ENCODE assay signal across 8 cellular contexts in genomic region chr20:38962044-38962897, GRCh38. TPM values are rescaled to one million over a fixed set of nuclear protein-coding genes. Genes with fewer than 3 reads are reported as not detected.
DNase-seq lines count a peak whose midpoint lies in the region; ATAC-seq and TF ChIP-seq lines count a peak whose summit lies in the region.

TSS of gene DHX35 (plus strand) at chr20:38962344. CDS start at chr20:38962368, 24 bp downstream.

- H3K36me3 Mint-ChIP-seq in activated naive CD4-positive, alpha-beta T cell treated with anti-CD3 and anti-CD28 coated beads for 36 hours (ENCODE audit: low read depth): peaks cover 7% of the 10 kb centered on the region

- H3K27ac ChIP-seq in gastroesophageal sphincter: peak within 1 kb of the TSS; percentile 77 to 98 (median 94)

- in situ Hi-C loops in SK-MEL-5 (cut with HindIII; ENCODE audit: low pct_unique_long_range_greater_than_20kb, low sequenced_read_pairs): no loop called here

- DNase-seq in GM04504 (ENCODE audit: low read depth) (peak; percentile 91), HEK293T (ENCODE audit: extremely low spot score) (peak; percentile 99), MV-4-11 (lab: John Stamatoyannopoulos, UW) (peak; percentile 93), SK-MEL-5 (ENCODE audit: low read depth, low spot score) (peak; percentile 98), non-pigmented ciliary epithelial cell (ENCODE audit: low read depth) (peak; percentile 66), superior temporal gyrus (ENCODE audit: extremely low spot score) (peak; percentile 97)
- DNase-seq in activated naive CD4-positive, alpha-beta T cell treated with anti-CD3 and anti-CD28 coated beads for 36 hours: peak; percentile 99

- H3K4me1 Mint-ChIP-seq in activated naive CD4-positive, alpha-beta T cell treated with anti-CD3 and anti-CD28 coated beads for 36 hours (ENCODE audit: low read depth): peaks cover 32% of the 10 kb centered on the region

- ATAC-seq in gastroesophageal sphincter: peak; percentile 100

- peak within 1 kb of the TSS; percentile 72 to 75 for H3K4me3 ChIP-seq in gastroesophageal sphincter

- H3K4me1 ChIP-seq in gastroesophageal sphincter: peaks cover 0 to 47% (median 2%) of the 10 kb centered on the region in 3 donors

- H3K27ac Mint-ChIP-seq in activated naive CD4-positive, alpha-beta T cell treated with anti-CD3 and anti-CD28 coated beads for 36 hours: peak within 1 kb of the TSS; percentile 98

- no peaks in the 10 kb centered on the region for H3K9me3 Mint-ChIP-seq in activated naive CD4-positive, alpha-beta T cell treated with anti-CD3 and anti-CD28 coated beads for 36 hours

- no peaks in the 10 kb centered on the region for H3K27me3 ChIP-seq in gastroesophageal sphincter

- 0% methylated on average over 7 of the region's 70 CpGs; no CpG with 5 or more reads in 1 of the 2 donors for WGBS in gastroesophageal sphincter (ENCODE audit: low coverage in 1 of 2), 2 donors

- no peak for TF ChIP-seq EP300 in gastroesophageal sphincter (IDR thresholded peaks at IDR 0.05)

- intact Hi-C loops in activated naive CD4-positive, alpha-beta T cell treated with anti-CD3 and anti-CD28 coated beads for 36 hours (cut with micrococcal nuclease): loop anchor here (1.0 to 5.0 kb wide), 7 partner anchors 36 to 490 kb away; partner anchors contain the start of genes ACTR5, FAM83D, PPP1R16B and RALGAPB

- H3K4me3 Mint-ChIP-seq in activated naive CD4-positive, alpha-beta T cell treated with anti-CD3 and anti-CD28 coated beads for 36 hours: peak within 1 kb of the TSS; percentile 95

- CTCF ChIA-PET in HEK293T (lab: Yijun Ruan, JAX): interaction anchor here (1.2 kb wide), 1 partner anchor 33 kb away, joined by 3 read pairs; no protein-coding TSS in a partner anchor
- CTCF ChIA-PET in activated naive CD4-positive, alpha-beta T cell treated with anti-CD3 and anti-CD28 coated beads for 36 hours (lab: Charles Lee): interaction anchor here (0.9 to 5.4 kb wide), 9 partner anchors 11 to 304 kb away, joined by 3 to 33 read pairs (median 5); partner anchors contain the start of gene FAM83D

- H3K9me3 ChIP-seq in gastroesophageal sphincter: no peaks in the 10 kb centered on the region

- no peaks in the 10 kb centered on the region for H3K36me3 ChIP-seq in gastroesophageal sphincter

- POLR2A ChIA-PET in HEK293T (lab: Yijun Ruan, JAX): interaction anchor here (0.5 to 2.2 kb wide), 16 partner anchors 9 to 136 kb away, joined by 3 to 15 read pairs (median 5); no protein-coding TSS in a partner anchor

- peak; percentile 32 to 47 for TF ChIP-seq POLR2A in gastroesophageal sphincter (IDR thresholded peaks at IDR 0.05)

- no peaks in the 10 kb centered on the region for H3K27me3 Mint-ChIP-seq in activated naive CD4-positive, alpha-beta T cell treated with anti-CD3 and anti-CD28 coated beads for 36 hours (ENCODE audit: low read depth)

- peak in 2 of 4 experiments; percentile 18 to 59 for TF ChIP-seq CTCF in gastroesophageal sphincter (IDR thresholded peaks at IDR 0.05)

TF ChIP-seq in HEK293T, 16 proteins besides CTCF, POLR2A, EP300 and RAD21:
- no peak for TF ChIP-seq FOXK2 (IDR thresholded peaks at IDR 0.05)
- no peak for TF ChIP-seq CTBP1 (IDR thresholded peaks at IDR 0.05; ENCODE audit: borderline replicate concordance)
- TF ChIP-seq LEF1 (IDR thresholded peaks at IDR 0.05; ENCODE audit: borderline replicate concordance): no peak
- no peak for TF ChIP-seq SUZ12 (IDR thresholded peaks at IDR 0.05)
- TF ChIP-seq PKNOX1 (IDR thresholded peaks at IDR 0.05): no peak
- TF ChIP-seq BHLHE40 (IDR thresholded peaks at IDR 0.05; ENCODE audit: borderline replicate concordance): no peak
- TF ChIP-seq L3MBTL2 (conservative IDR thresholded peaks at IDR 0.05): peak; percentile 96
- TF ChIP-seq FOXM1 (IDR thresholded peaks at IDR 0.05; ENCODE audit: borderline replicate concordance): peak; percentile 31; the same call in 1 of the 2 replicates

RNA-seq across cellular contexts. Expression of gene DHX35, which starts in this region (rescaled TPM):
- total RNA-seq in SK-MEL-5 (2014; rRNA removed; shearing (Covaris generic)): 21.3 TPM in 2 replicates
- 16.9 and 20.4 TPM in 2 replicates for polyA plus RNA-seq in SK-MEL-5 (2015; cell fraction: cytosol; rRNA removed)
- polyA plus RNA-seq in SK-MEL-5 (2015; cell fraction: nucleus; rRNA removed): 70.8 and 92.6 TPM in 2 replicates
- total RNA-seq in activated naive CD4-positive, alpha-beta T cell treated with anti-CD3 and anti-CD28 coated beads for 36 hours: 10 to 100 TPM in 1 of 2 experiments, 1 to 10 TPM in 1; 9.5 to 10.3 TPM
- total RNA-seq in gastroesophageal sphincter: 10 to 100 TPM; 23.0 to 34.1 (median 25.6) TPM

Comparison
In these comparisons a context has a peak if more than half of its experiments do, and no peak if none do; other contexts are left out.
1. Peak in every context shown above with its lines: DNase-seq, ATAC-seq, H3K4me3 ChIP-seq and H3K27ac ChIP-seq.